Comparison of ENCODE assay signal across 12 cellular contexts in genomic region chr1:108454511-108454910, GRCh38. TPM values are rescaled to one million over a fixed set of nuclear protein-coding genes. Genes with fewer than 3 reads are reported as not detected.
"Had no signal": no experiment of that assay in that cellular context is flagged by ENCODE, and none has a peak within 500 bp of the region (broad histone marks: within the 10 kb centered on the region; RNA-seq: fewer than 3 reads in every experiment).

No MANE protein-coding gene starts in this region.

RNA-seq across cellular contexts. Expression of gene NBPF6, which starts 4.4 kb away (rescaled TPM):
- total RNA-seq: stomach, subcutaneous adipose tissue, suprapubic skin, temporal lobe, thoracic aorta, thyroid gland, upper lobe of left lung, upper lobe of right lung, ureter, urinary bladder, uterus, vagina had no signal
- polyA plus RNA-seq: stomach, urinary bladder had no signal
